13 cellular contexts compared by ENCODE assay signal in genomic region chr4:10722957-10723356, GRCh38. TPM values are rescaled to one million over a fixed set of nuclear protein-coding genes. Genes with fewer than 3 reads are reported as not detected.
DNase-seq lines count a peak whose midpoint lies in the region; ATAC-seq lines count a peak whose summit lies in the region.
"Had no signal": no experiment of that assay in that cellular context is flagged by ENCODE, and none has a peak within 500 bp of the region (broad histone marks: within the 10 kb centered on the region; RNA-seq: fewer than 3 reads in every experiment).

No MANE protein-coding gene starts in this region.

- H3K27me3 Mint-ChIP-seq in T-helper 17 cell, result peaks cover 4% of the 10 kb centered on the region
- H3K27me3 Mint-ChIP-seq: naive thymus-derived CD8-positive, alpha-beta T cell had no signal

- no peaks in the 10 kb centered on the region for H3K4me1 Mint-ChIP-seq in T-helper 17 cell
- H3K4me1 Mint-ChIP-seq: central memory CD8-positive, alpha-beta T cell had no signal

- in situ Hi-C loops in ACHN (cut with HindIII; ENCODE audit: low pct_ligation_motif_present, low pct_unique_long_range_greater_than_20kb, low sequenced_read_pairs), result no loop called here

- H3K9me3 ChIP-seq in T-helper 17 cell (ENCODE audit: control insufficient read depth, low read length, poor library complexity, severe bottlenecking), result no peaks in the 10 kb centered on the region

- DNase-seq in T-helper 17 cell (no peak), NCI-H774 (lab: John Stamatoyannopoulos, UW) (no peak), HCEC 1CT (no peak), ACHN (no peak), NCI-H2081 (lab: John Stamatoyannopoulos, UW) (no peak)
- DNase-seq: H7, NCI-H1930, trophoblast cell had no signal

- H3K4me3 Mint-ChIP-seq in T-helper 17 cell, result no peak overlapping the region
- H3K4me3 Mint-ChIP-seq: central memory CD8-positive, alpha-beta T cell; naive thymus-derived CD8-positive, alpha-beta T cell had no signal

- no peak overlapping the region for H3K27ac Mint-ChIP-seq in T-helper 17 cell
- H3K27ac Mint-ChIP-seq: naive thymus-derived CD8-positive, alpha-beta T cell had no signal

- no peaks in the 10 kb centered on the region for H3K36me3 Mint-ChIP-seq in T-helper 17 cell (ENCODE audit: low read depth)
- H3K36me3 Mint-ChIP-seq: naive thymus-derived CD8-positive, alpha-beta T cell had no signal

- ATAC-seq in GM18498 (IDR thresholded peaks at IDR 0.05; ENCODE audit: unreplicated experiment) (peak; percentile 95), GM19463 (IDR thresholded peaks at IDR 0.05; ENCODE audit: unreplicated experiment) (peak; percentile 84), HG03039 (IDR thresholded peaks at IDR 0.05; ENCODE audit: unreplicated experiment) (peak; percentile 88), T-helper 17 cell (peak; percentile 71)

RNA-seq across cellular contexts. Expression of gene CLNK, which starts 38.4 kb away (rescaled TPM):
- total RNA-seq in T-helper 17 cell, result under 1 TPM; 0.12 to 0.39 TPM
- total RNA-seq: H7; naive thymus-derived CD8-positive, alpha-beta T cell had no signal
